Comparison of ENCODE assay signal across 11 cellular contexts in the genomic region with DNA sequence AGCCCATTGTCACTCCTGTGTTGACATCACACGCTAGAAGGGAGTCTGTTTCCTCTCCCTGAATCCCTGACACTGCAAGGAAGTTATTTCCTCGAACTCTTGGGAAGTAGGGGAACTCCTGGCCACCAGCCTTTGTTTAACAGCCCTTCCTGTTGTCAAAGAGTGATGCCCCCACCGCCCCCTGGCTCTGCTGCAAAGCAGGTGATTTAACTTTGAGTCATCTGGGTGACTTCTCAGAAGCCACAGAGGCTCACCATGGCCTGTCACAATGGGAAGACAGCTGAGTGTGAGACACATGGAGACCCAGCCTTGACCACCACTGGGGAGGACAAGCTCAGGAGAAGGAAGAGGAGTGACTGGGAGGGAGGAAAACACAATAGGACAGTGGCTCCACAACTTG.
DNase-seq lines count a peak whose midpoint lies in the region; ATAC-seq, FAIRE-seq and TF ChIP-seq lines count a peak whose summit lies in the region.
"Had no signal": no experiment of that assay in that cellular context is flagged by ENCODE, and none has a peak within 500 bp of the region (broad histone marks: within the 10 kb centered on the region; RNA-seq: fewer than 3 reads in every experiment).

No MANE protein-coding gene starts in this region.

- no peak for FAIRE-seq in HTR-8/SVneo (lab: Jason Lieb, UNC)
- FAIRE-seq: A204.1, H54 had no signal

- CTCF ChIA-PET in T-cell (lab: Charles Lee) = no interaction called here

- H3K9me3 Mint-ChIP-seq in nephron progenitor cell (no peaks in the 10 kb centered on the region), T-cell (no peaks in the 10 kb centered on the region)

- DNase-seq in NK-92 treated with Interleukin-12 subunit alpha and Interleukin-12 subunit beta, amount 100 ng/mL, for 24 hours (lab: John Stamatoyannopoulos, UW) = peak; percentile 75
- no peak for DNase-seq in NK-92 (lab: John Stamatoyannopoulos, UW; ENCODE audit: unreplicated experiment)
- peak; percentile 3 for DNase-seq in RKO (ENCODE audit: low spot score)
- peak; percentile 47 for DNase-seq in epithelial cell of esophagus (ENCODE audit: low read depth)
- peak; percentile 49 for DNase-seq in renal cortical epithelial cell (ENCODE audit: low read depth)
- DNase-seq in nephron progenitor cell = no peak
- no peak for DNase-seq in T-cell
- DNase-seq in HTR-8/SVneo (ENCODE audit: insufficient read length, low spot score) = no peak
- DNase-seq: NCI-H82 had no signal

- H3K4me3 ChIP-seq in epithelial cell of esophagus (ENCODE audit: low read length) = no peak overlapping the region

- ATAC-seq in T-cell (replicated peaks in 1 of 4) = no peak

- POLR2A ChIA-PET in T-cell (lab: Charles Lee) = no interaction called here

- peaks cover 25% of the 10 kb centered on the region for H3K4me1 Mint-ChIP-seq in nephron progenitor cell
- H3K4me1 Mint-ChIP-seq in T-cell = peaks cover 9 to 15% (median 13%) of the 10 kb centered on the region in 3 donors

- no peaks in the 10 kb centered on the region for H3K36me3 Mint-ChIP-seq in nephron progenitor cell (ENCODE audit: low read depth)
- no peaks in the 10 kb centered on the region for H3K36me3 Mint-ChIP-seq in T-cell

- peaks cover 2% of the 10 kb centered on the region for H3K27me3 Mint-ChIP-seq in nephron progenitor cell (ENCODE audit: low read depth, poor library complexity)
- H3K27me3 Mint-ChIP-seq in T-cell = peaks cover 9 to 19% of the 10 kb centered on the region in 2 donors

- no peak overlapping the region for H3K27ac Mint-ChIP-seq in nephron progenitor cell
- no peak overlapping the region for H3K27ac Mint-ChIP-seq in T-cell

- H3K4me3 Mint-ChIP-seq in nephron progenitor cell (no peak overlapping the region), T-cell (no peak overlapping the region)

- TF ChIP-seq CTCF in epithelial cell of esophagus (IDR thresholded peaks at IDR 0.05; ENCODE audit: insufficient read depth, low read depth, low read length, missing control alignments) (no peak), nephron progenitor cell (IDR thresholded peaks at IDR 0.05) (no peak)

Comparison
In these comparisons a context has a peak if more than half of its experiments do, and no peak if none do; other contexts are left out.
1. DNase-seq: peak in NK-92 treated with Interleukin-12 subunit alpha and Interleukin-12 subunit beta, amount 100 ng/mL, for 24 hours (single experiment), RKO (single experiment), epithelial cell of esophagus (single experiment) and renal cortical epithelial cell (single experiment); none in NK-92 (single experiment), nephron progenitor cell (single experiment), T-cell (0 of 34) and HTR-8/SVneo (single experiment).